Comparison of ENCODE assay signal across 9 cellular contexts in genomic region chr3:29764603-29765254, GRCh38.
DNase-seq lines count a peak whose midpoint lies in the region; ATAC-seq, FAIRE-seq and TF ChIP-seq lines count a peak whose summit lies in the region.
"Had no signal": no experiment of that assay in that cellular context is flagged by ENCODE, and none has a peak within 500 bp of the region (broad histone marks: within the 10 kb centered on the region; RNA-seq: fewer than 3 reads in every experiment).

No MANE protein-coding gene starts in this region.

- no peaks in the 10 kb centered on the region for H3K9me3 Mint-ChIP-seq in activated CD4-positive, alpha-beta memory T cell treated with anti-CD3 and anti-CD28 coated beads for 36 hours

- H3F3A ChIP-seq in neural cell (ENCODE audit: insufficient read depth, low read length, poor library complexity, severe bottlenecking) = no peaks in the 10 kb centered on the region

- H2AK5ac ChIP-seq in neuronal stem cell (ENCODE audit: low read depth, low read length) = no peak overlapping the region

- H3K9me2 ChIP-seq in neural cell (ENCODE audit: insufficient read depth, low read length) = no peaks in the 10 kb centered on the region

- H2BK120ac ChIP-seq in neuronal stem cell (ENCODE audit: low read depth, low read length) = no peak overlapping the region

- peaks cover 3 to 4% of the 10 kb centered on the region in 2 donors for H3K4me1 ChIP-seq in neuronal stem cell (ENCODE audit: control insufficient read depth in 2 of 2, insufficient read depth in 1 of 2, low read depth in 1 of 2, low read length in 2 of 2)

- H3K79me1 ChIP-seq in neuronal stem cell (ENCODE audit: low read depth, low read length) = no peaks in the 10 kb centered on the region

- H3K4me3 ChIP-seq in bronchial epithelial cell (ENCODE audit: low read depth, low read length) = no peak overlapping the region
- no peak overlapping the region for H3K4me3 ChIP-seq in neural cell (ENCODE audit: low read length)
- no peak overlapping the region for H3K4me3 ChIP-seq in neuronal stem cell (ENCODE audit: low read length in 2 of 2)

- no peak overlapping the region for H3K27ac Mint-ChIP-seq in activated CD4-positive, alpha-beta memory T cell treated with anti-CD3 and anti-CD28 coated beads for 36 hours

- no peak overlapping the region for H3K23ac ChIP-seq in neuronal stem cell (ENCODE audit: low read depth, low read length, poor library complexity)

- CTCF ChIA-PET in activated CD4-positive, alpha-beta memory T cell treated with anti-CD3 and anti-CD28 coated beads for 36 hours (lab: Charles Lee) = no interaction called here

- ATAC-seq in HG02852 (IDR thresholded peaks at IDR 0.05; ENCODE audit: unreplicated experiment) (no peak), HG03378 (IDR thresholded peaks at IDR 0.05; ENCODE audit: unreplicated experiment) (no peak)

- H4K20me1 ChIP-seq in neural cell (ENCODE audit: insufficient read depth) = no peaks in the 10 kb centered on the region

- no peaks in the 10 kb centered on the region for H3K27me3 ChIP-seq in bronchial epithelial cell (ENCODE audit: control insufficient read depth, insufficient read depth, low read length)
- no peaks in the 10 kb centered on the region for H3K27me3 ChIP-seq in neural cell (ENCODE audit: insufficient read depth, low read depth, low read length)
- no peaks in the 10 kb centered on the region for H3K27me3 ChIP-seq in neuronal stem cell (ENCODE audit: control insufficient read depth in 3 of 3, insufficient read depth in 3 of 3, low read depth in 1 of 3, low read length in 3 of 3)

- no CpG with 5 or more reads among the region's 2 CpGs for WGBS in neuronal stem cell (ENCODE audit: extremely low coverage in 2 of 2, insufficient read length in 2 of 2, insufficient replicate concordance in 1 of 2), 2 donors

- no peak overlapping the region for H4K91ac ChIP-seq in neuronal stem cell (ENCODE audit: low read depth, low read length, poor library complexity)

- H3K9ac ChIP-seq in neural cell (ENCODE audit: low read length) = no peak overlapping the region
- H3K9ac ChIP-seq in neuronal stem cell (ENCODE audit: low read depth, low read length, poor library complexity) = no peak overlapping the region

- TF ChIP-seq CTCF in bronchial epithelial cell (IDR thresholded peaks at IDR 0.05; ENCODE audit: insufficient read depth, low read length, severe bottlenecking) (peak; percentile 44), neural cell (IDR thresholded peaks at IDR 0.05; ENCODE audit: poor library complexity, severe bottlenecking) (peak; percentile 51)

- H3K4me1 Mint-ChIP-seq in activated CD4-positive, alpha-beta memory T cell treated with anti-CD3 and anti-CD28 coated beads for 36 hours (ENCODE audit: low read depth) = no peaks in the 10 kb centered on the region

- H2AFZ ChIP-seq in neural cell (ENCODE audit: low read depth, low read length) (no peak overlapping the region), neuronal stem cell (ENCODE audit: low read length) (no peak overlapping the region)

- H3K4me2 ChIP-seq in neural cell (ENCODE audit: low read length) = no peak overlapping the region
- H3K4me2 ChIP-seq in neuronal stem cell (ENCODE audit: insufficient read depth, low read length, poor library complexity, severe bottlenecking) = no peak overlapping the region

- H2BK5ac ChIP-seq in neuronal stem cell (ENCODE audit: low read length) = no peak overlapping the region

- no peak overlapping the region for H3K14ac ChIP-seq in neuronal stem cell (ENCODE audit: low read length)

- H3K27ac ChIP-seq in neural cell (ENCODE audit: low read length) (no peak overlapping the region), neuronal stem cell (replicated peaks; ENCODE audit: low read length) (no peak overlapping the region)

- H3K27me3 Mint-ChIP-seq in activated CD4-positive, alpha-beta memory T cell treated with anti-CD3 and anti-CD28 coated beads for 36 hours = no peaks in the 10 kb centered on the region

- H3K36me3 Mint-ChIP-seq in activated CD4-positive, alpha-beta memory T cell treated with anti-CD3 and anti-CD28 coated beads for 36 hours = no peaks in the 10 kb centered on the region

- no peak overlapping the region for H3K4ac ChIP-seq in neuronal stem cell (ENCODE audit: low read length)

- intact Hi-C loops in activated CD4-positive, alpha-beta memory T cell treated with anti-CD3 and anti-CD28 coated beads for 36 hours (cut with micrococcal nuclease) = no loop called here

- H4K8ac ChIP-seq in neuronal stem cell (ENCODE audit: low read depth, low read length) = no peak overlapping the region

- H3K9me3 ChIP-seq in neural cell (ENCODE audit: low read length) = no peaks in the 10 kb centered on the region
- peaks cover 0 to 1% of the 10 kb centered on the region in 2 donors for H3K9me3 ChIP-seq in neuronal stem cell (replicated peaks in 1 of 2; ENCODE audit: control insufficient read depth in 2 of 2, insufficient read depth in 1 of 2, low read depth in 1 of 2, low read length in 2 of 2)

- TF ChIP-seq RAD21 in neural cell (conservative IDR thresholded peaks at IDR 0.05) = peak; percentile 64

- H2BK12ac ChIP-seq in neuronal stem cell (ENCODE audit: low read length) = no peak overlapping the region

- DNase-seq in D341Med (ENCODE audit: low spot score) (peak; percentile 39), NCI-H1694 treated with DMSO at 0.1 percent for 48 hours (lab: John Stamatoyannopoulos, UW) (peak; percentile 44), bronchial epithelial cell (ENCODE audit: low read depth) (peak; percentile 77), neuronal stem cell (ENCODE audit: low spot score) (no peak)
- no peak for DNase-seq in activated CD4-positive, alpha-beta memory T cell treated with anti-CD3 and anti-CD28 coated beads for 36 hours

- H3K36me3 ChIP-seq in bronchial epithelial cell (ENCODE audit: control insufficient read depth, insufficient read depth, low read length) (no peaks in the 10 kb centered on the region), neural cell (ENCODE audit: insufficient read depth, low read length) (no peaks in the 10 kb centered on the region), neuronal stem cell (replicated peaks in 1 of 2; ENCODE audit: control insufficient read depth in 2 of 2, insufficient read depth in 2 of 2, low read length in 2 of 2) (no peaks in the 10 kb centered on the region)

- no peak overlapping the region for H3K18ac ChIP-seq in neuronal stem cell (ENCODE audit: low read length)

- H3K79me2 ChIP-seq in neural cell (replicated peaks; ENCODE audit: insufficient read depth, low read length) = no peaks in the 10 kb centered on the region

- FAIRE-seq in bronchial epithelial cell (lab: Jason Lieb, UNC) = no peak
- FAIRE-seq: colon had no signal

- no peak for TF ChIP-seq EP300 in neural cell (conservative IDR thresholded peaks at IDR 0.05; ENCODE audit: poor library complexity, severe bottlenecking)

- no peak overlapping the region for H3K4me3 Mint-ChIP-seq in activated CD4-positive, alpha-beta memory T cell treated with anti-CD3 and anti-CD28 coated beads for 36 hours

- H2BK15ac ChIP-seq in neuronal stem cell (ENCODE audit: low read length) = no peak overlapping the region

- POLR2A ChIA-PET in activated CD4-positive, alpha-beta memory T cell treated with anti-CD3 and anti-CD28 coated beads for 36 hours (lab: Charles Lee) = no interaction called here

TF ChIP-seq in neural cell, 6 proteins besides CTCF, POLR2A, EP300 and RAD21:
- TF ChIP-seq SMC3 (conservative IDR thresholded peaks at IDR 0.05; ENCODE audit: poor library complexity) (peak; percentile 62), MXI1 (conservative IDR thresholded peaks at IDR 0.05; ENCODE audit: poor library complexity, severe bottlenecking) (no peak)

Comparison
In these comparisons a context has a peak if more than half of its experiments do, and no peak if none do; other contexts are left out.
1. DNase-seq: peak in D341Med (single experiment), NCI-H1694 treated with DMSO at 0.1 percent for 48 hours (single experiment) and bronchial epithelial cell (single experiment); none in neuronal stem cell (single experiment) and activated CD4-positive, alpha-beta memory T cell treated with anti-CD3 and anti-CD28 coated beads for 36 hours (single experiment).